1 cellular context compared by ENCODE assay signal in genomic region chr14:50834802-50835276, GRCh38.
TF ChIP-seq lines count a peak whose summit lies in the region.

No MANE protein-coding gene starts in this region.

TF ChIP-seq in HepG2, 621 proteins besides CTCF, POLR2A, EP300 and RAD21 (continued from another document and continues in another):
- TF ChIP-seq E2F5 (CRISPR knock-in tag; conservative IDR thresholded peaks at IDR 0.05) (no peak), DPF2 (CRISPR knock-in tag; IDR thresholded peaks at IDR 0.05; ENCODE audit: borderline replicate concordance, low read depth) (no peak; the same call in 1 of the 2 replicates), ZNF274 (CRISPR knock-in tag; IDR thresholded peaks at IDR 0.05) (no peak), FOXP4 (CRISPR knock-in tag; IDR thresholded peaks at IDR 0.05) (peak; percentile 71), TRIM24 (CRISPR knock-in tag; IDR thresholded peaks at IDR 0.05) (no peak), ZNF484 (CRISPR knock-in tag; IDR thresholded peaks at IDR 0.05; ENCODE audit: borderline replicate concordance, low read depth) (no peak), ZNF773 (CRISPR knock-in tag; IDR thresholded peaks at IDR 0.05; ENCODE audit: borderline replicate concordance) (no peak), ZSCAN5A (CRISPR knock-in tag; IDR thresholded peaks at IDR 0.05; ENCODE audit: borderline replicate concordance) (no peak), ZFP41 (CRISPR knock-in tag; IDR thresholded peaks at IDR 0.05; ENCODE audit: borderline replicate concordance) (no peak), MLX (CRISPR knock-in tag; IDR thresholded peaks at IDR 0.05) (peak; percentile 84), RXRB (CRISPR knock-in tag; IDR thresholded peaks at IDR 0.05; ENCODE audit: borderline replicate concordance) (peak; percentile 88), KAT8 (CRISPR knock-in tag; IDR thresholded peaks at IDR 0.05) (no peak), ZNF17 (CRISPR knock-in tag; IDR thresholded peaks at IDR 0.05) (no peak), HOXA7 (CRISPR knock-in tag; IDR thresholded peaks at IDR 0.05) (no peak), TEAD2 (CRISPR knock-in tag; IDR thresholded peaks at IDR 0.05) (no peak), DMTF1 (CRISPR knock-in tag; IDR thresholded peaks at IDR 0.05) (no peak), ZNF737 (CRISPR knock-in tag; IDR thresholded peaks at IDR 0.05; ENCODE audit: borderline replicate concordance) (no peak), NCOA1 (CRISPR knock-in tag; IDR thresholded peaks at IDR 0.05) (no peak), SNAPC5 (CRISPR knock-in tag; IDR thresholded peaks at IDR 0.05; ENCODE audit: borderline replicate concordance) (no peak), ZNF510 (CRISPR knock-in tag; IDR thresholded peaks at IDR 0.05; ENCODE audit: low read depth) (no peak), ZBTB20 (CRISPR knock-in tag; IDR thresholded peaks at IDR 0.05; ENCODE audit: borderline replicate concordance, low read depth) (no peak), GATA4 (IDR thresholded peaks at IDR 0.05; ENCODE audit: borderline replicate concordance, low read depth) (no peak), NPAS2 (CRISPR knock-in tag; IDR thresholded peaks at IDR 0.05; ENCODE audit: borderline replicate concordance) (no peak), NR3C1 (CRISPR knock-in tag; IDR thresholded peaks at IDR 0.05) (no peak), TRIM22 (IDR thresholded peaks at IDR 0.05) (no peak), ZNF800 (CRISPR knock-in tag; IDR thresholded peaks at IDR 0.05) (no peak), RBFOX2 (IDR thresholded peaks at IDR 0.05; ENCODE audit: low read depth, low read length) (no peak), ZNF101 (CRISPR knock-in tag; IDR thresholded peaks at IDR 0.05; ENCODE audit: borderline replicate concordance, low read depth) (no peak), ZNF709 (CRISPR knock-in tag; IDR thresholded peaks at IDR 0.05) (no peak), SIN3B (IDR thresholded peaks at IDR 0.05; ENCODE audit: low read length) (no peak), ZNF782 (CRISPR knock-in tag; IDR thresholded peaks at IDR 0.05; ENCODE audit: borderline replicate concordance) (no peak), MLLT10 (CRISPR knock-in tag; IDR thresholded peaks at IDR 0.05) (no peak), ZFP62 (CRISPR knock-in tag; IDR thresholded peaks at IDR 0.05) (no peak), ZBTB33 (CRISPR knock-in tag; IDR thresholded peaks at IDR 0.05) (no peak), ZNF556 (CRISPR knock-in tag; IDR thresholded peaks at IDR 0.05; ENCODE audit: borderline replicate concordance) (0 out of 2 replicates have a peak, but pooled peaks have one; percentile 56), HDAC2 (CRISPR knock-in tag; IDR thresholded peaks at IDR 0.05) (peak; percentile 70; the same call in 1 of the 2 replicates), TP53 (CRISPR knock-in tag; conservative IDR thresholded peaks at IDR 0.05) (no peak), ATF3 (CRISPR knock-in tag; IDR thresholded peaks at IDR 0.05) (no peak), ZNF562 (CRISPR knock-in tag; IDR thresholded peaks at IDR 0.05; ENCODE audit: borderline replicate concordance) (no peak), ZNF580 (CRISPR knock-in tag; IDR thresholded peaks at IDR 0.05; ENCODE audit: borderline replicate concordance, low read depth) (no peak), ZNF550 (CRISPR knock-in tag; IDR thresholded peaks at IDR 0.05; ENCODE audit: borderline replicate concordance) (no peak), HDAC6 (IDR thresholded peaks at IDR 0.05; ENCODE audit: low read depth, low read length) (no peak), THAP9 (CRISPR knock-in tag; IDR thresholded peaks at IDR 0.05; ENCODE audit: borderline replicate concordance) (no peak), ZNF441 (CRISPR knock-in tag; IDR thresholded peaks at IDR 0.05; ENCODE audit: borderline replicate concordance) (no peak), CEBPB (IDR thresholded peaks at IDR 0.05; ENCODE audit: borderline replicate concordance, low read depth, low read length) (peak; percentile 47; the same call in 1 of the 2 replicates), ZBTB38 (CRISPR knock-in tag; IDR thresholded peaks at IDR 0.05) (no peak), ETV6 (CRISPR knock-in tag; conservative IDR thresholded peaks at IDR 0.05) (no peak), RFX5 (IDR thresholded peaks at IDR 0.05; ENCODE audit: low read depth, low read length) (no peak), ZBTB25 (CRISPR knock-in tag; IDR thresholded peaks at IDR 0.05) (no peak), MZF1 (CRISPR knock-in tag; IDR thresholded peaks at IDR 0.05; ENCODE audit: borderline replicate concordance) (no peak), TCF7 (IDR thresholded peaks at IDR 0.05; ENCODE audit: low read depth) (peak; percentile 39)
